10 cellular contexts compared by ENCODE assay signal in genomic region chr4:10893417-10893816, GRCh38.
DNase-seq lines count a peak whose midpoint lies in the region; ATAC-seq and TF ChIP-seq lines count a peak whose summit lies in the region.
"Had no signal": no experiment of that assay in that cellular context is flagged by ENCODE, and none has a peak within 500 bp of the region (broad histone marks: within the 10 kb centered on the region; RNA-seq: fewer than 3 reads in every experiment).

No MANE protein-coding gene starts in this region.

- H3K4me3 ChIP-seq in GM23338 (no peak overlapping the region), body of pancreas (no peak overlapping the region)

- H3K9me3 Mint-ChIP-seq in GM23338, result no peaks in the 10 kb centered on the region
- H3K9me3 Mint-ChIP-seq in naive B cell, result peaks cover 0 to 2% (median 0%) of the 10 kb centered on the region in 7 donors
- H3K9me3 Mint-ChIP-seq: activated B cell treated with CpG ODN at 0.5 μM for 24 hours had no signal

- H3K4me1 ChIP-seq in GM23338 (ENCODE audit: insufficient read depth), result no peaks in the 10 kb centered on the region
- H3K4me1 ChIP-seq in body of pancreas, result no peaks in the 10 kb centered on the region

- no peak overlapping the region for H3K4me3 Mint-ChIP-seq in GM23338
- peak overlapping the region in 3 of 8 donors; percentile 38 to 45 (median 43) for H3K4me3 Mint-ChIP-seq in naive B cell
- H3K4me3 Mint-ChIP-seq: activated B cell treated with CpG ODN at 0.5 μM for 24 hours had no signal

- H4K20me1 ChIP-seq in GM23338 (replicated peaks; ENCODE audit: insufficient read depth), result no peaks in the 10 kb centered on the region

- H3K27ac ChIP-seq in GM23338 (ENCODE audit: low read depth) (no peak overlapping the region), body of pancreas (no peak overlapping the region)
- H3K27ac ChIP-seq: epithelial cell of prostate had no signal

- intact Hi-C loops in body of pancreas (cut with DNase I), result no loop called here

- no peaks in the 10 kb centered on the region for H3K79me2 ChIP-seq in GM23338 (replicated peaks; ENCODE audit: insufficient read depth)

- H3K36me3 Mint-ChIP-seq in GM23338 (ENCODE audit: low read depth) (no peaks in the 10 kb centered on the region), naive B cell (no peaks in the 10 kb centered on the region)

- H3K27ac Mint-ChIP-seq in GM23338, result no peak overlapping the region
- H3K27ac Mint-ChIP-seq in naive B cell, result peak overlapping the region in 2 of 6 donors; percentile 78 to 79
- H3K27ac Mint-ChIP-seq: activated B cell treated with CpG ODN at 0.5 μM for 24 hours had no signal

- H3K9me3 ChIP-seq in body of pancreas, result no peaks in the 10 kb centered on the region

- ATAC-seq in GM18499 (IDR thresholded peaks at IDR 0.05; ENCODE audit: insufficient read depth, unreplicated experiment), result peak; percentile 81
- ATAC-seq in GM23338, result peak; percentile 79
- peak; percentile 45 to 68 for ATAC-seq in naive B cell (ENCODE audit: low read depth in 2 of 2)
- no peak for ATAC-seq in body of pancreas

- H2AFZ ChIP-seq in GM23338, result no peak overlapping the region

- H3K9me2 ChIP-seq in GM23338 (ENCODE audit: insufficient read depth), result peaks cover 10% of the 10 kb centered on the region

- peak; percentile 68 to 72 for TF ChIP-seq CTCF in GM23338 (conservative IDR thresholded peaks at IDR 0.05; ENCODE audit: low read depth in 2 of 2)
- TF ChIP-seq CTCF in body of pancreas (IDR thresholded peaks at IDR 0.05), result peak in 2 of 7 experiments; percentile 13 to 30

- no peak overlapping the region for H3K4me2 ChIP-seq in GM23338

- H3K4me1 Mint-ChIP-seq in GM23338, result peaks cover 5% of the 10 kb centered on the region; the same call in 2 of the 3 replicates
- peaks cover 18 to 34% (median 29%) of the 10 kb centered on the region in 3 donors for H3K4me1 Mint-ChIP-seq in naive B cell

- TF ChIP-seq POLR2A in body of pancreas (IDR thresholded peaks at IDR 0.05), result no peak

- DNase-seq in GM23338 (ENCODE audit: low spot score) (peak; percentile 51), OCI-M1 (lab: John Stamatoyannopoulos, UW) (peak; percentile 3), naive B cell (peak; percentile 14), body of pancreas (no peak), DMS153 (lab: John Stamatoyannopoulos, UW) (no peak), UCSD-AML1 (lab: John Stamatoyannopoulos, UW; ENCODE audit: unreplicated experiment) (no peak), NCI-H1436 (lab: John Stamatoyannopoulos, UW) (no peak)
- DNase-seq: activated B cell treated with CpG ODN at 0.5 μM for 24 hours had no signal

- H3F3A ChIP-seq in GM23338 (replicated peaks; ENCODE audit: low read depth), result no peaks in the 10 kb centered on the region

- H3K27me3 ChIP-seq in GM23338 (ENCODE audit: insufficient read depth) (no peaks in the 10 kb centered on the region), body of pancreas (no peaks in the 10 kb centered on the region)

- H3K36me3 ChIP-seq in GM23338 (ENCODE audit: insufficient read depth) (no peaks in the 10 kb centered on the region), body of pancreas (replicated peaks in 1 of 2; ENCODE audit: insufficient read depth in 1 of 2, low read depth in 2 of 2) (no peaks in the 10 kb centered on the region)

- H3K27me3 Mint-ChIP-seq in GM23338 (ENCODE audit: insufficient read depth, low read depth, poor library complexity) (peaks cover 5% of the 10 kb centered on the region), naive B cell (no peaks in the 10 kb centered on the region)
- H3K27me3 Mint-ChIP-seq: activated B cell treated with CpG ODN at 0.5 μM for 24 hours had no signal

TF ChIP-seq in GM23338, 12 proteins besides CTCF, POLR2A, EP300 and RAD21:
- TF ChIP-seq EZH2 (IDR thresholded peaks at IDR 0.05; ENCODE audit: low read depth, unreplicated experiment), result no peak

Comparison
In these comparisons a context has a peak if more than half of its experiments do, and no peak if none do; other contexts are left out.
1. DNase-seq: peak in GM23338 (single experiment), OCI-M1 (single experiment) and naive B cell (single experiment); none in body of pancreas (0 of 4), DMS153 (single experiment), UCSD-AML1 (single experiment) and NCI-H1436 (single experiment).